Comparison of ENCODE assay signal across 1 cellular context in genomic region chr11:123590296-123590912, GRCh38.
TF ChIP-seq lines count a peak whose summit lies in the region.

No MANE protein-coding gene starts in this region.

TF ChIP-seq in HepG2, 621 proteins besides CTCF, POLR2A, EP300 and RAD21 (continued from another document):
- TF ChIP-seq, protein P1, sequence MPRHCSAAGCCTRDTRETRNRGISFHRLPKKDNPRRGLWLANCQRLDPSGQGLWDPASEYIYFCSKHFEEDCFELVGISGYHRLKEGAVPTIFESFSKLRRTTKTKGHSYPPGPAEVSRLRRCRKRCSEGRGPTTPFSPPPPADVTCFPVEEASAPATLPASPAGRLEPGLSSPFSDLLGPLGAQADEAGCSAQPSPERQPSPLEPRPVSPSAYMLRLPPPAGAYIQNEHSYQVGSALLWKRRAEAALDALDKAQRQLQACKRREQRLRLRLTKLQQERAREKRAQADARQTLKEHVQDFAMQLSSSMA (CRISPR knock-in tag; IDR thresholded peaks at IDR 0.05) = no peak
- no peak for TF ChIP-seq ZNF558 (CRISPR knock-in tag; IDR thresholded peaks at IDR 0.05; ENCODE audit: borderline replicate concordance)
TF ChIP-seq in HepG2: peak in this region for 3.
